Comparison of ENCODE assay signal across 8 cellular contexts in genomic region chr7:38232475-38233366, GRCh38. TPM values are rescaled to one million over a fixed set of nuclear protein-coding genes. Genes with fewer than 3 reads are reported as not detected.
DNase-seq lines count a peak whose midpoint lies in the region; ATAC-seq lines count a peak whose summit lies in the region.

No MANE protein-coding gene starts in this region.

- ATAC-seq in GM18858 (IDR thresholded peaks at IDR 0.05; ENCODE audit: unreplicated experiment) (peak; percentile 89), HG03060 (IDR thresholded peaks at IDR 0.05; ENCODE audit: low read depth, unreplicated experiment) (peak; percentile 85)
- peak; percentile 88 for ATAC-seq in activated naive CD8-positive, alpha-beta T cell treated with anti-CD3 and anti-CD28 coated beads, Interleukin-2, amount 10 ng/mL, durations not matched to agents 7 days and 5 days (ENCODE audit: low read depth)

- H3K9me3 Mint-ChIP-seq in activated naive CD8-positive, alpha-beta T cell treated with anti-CD3 and anti-CD28 coated beads, Interleukin-2, amount 10 ng/mL, durations not matched to agents 7 days and 5 days = no peaks in the 10 kb centered on the region

- DNase-seq in T-helper 2 cell (peak in 4 of 5 experiments; percentile 18 to 97 (median 69)), NCI-H526 (lab: John Stamatoyannopoulos, UW) (no peak), cerebellum (ENCODE audit: low spot score) (no peak), NCI-H187 treated with DMSO at 0.1 percent for 48 hours (lab: John Stamatoyannopoulos, UW) (no peak)
- DNase-seq in activated naive CD8-positive, alpha-beta T cell treated with anti-CD3 and anti-CD28 coated beads, Interleukin-2, amount 10 ng/mL, durations not matched to agents 7 days and 5 days = peak; percentile 73
- DNase-seq in stimulated activated CD4-positive, alpha-beta T cell treated with anti-CD3 and anti-CD28 coated beads, Interleukin-12 subunit alpha, Interleukin-12 subunit beta, amount 100 ng/mL, for 4 hours = peak; percentile 42

- POLR2A ChIA-PET in activated naive CD8-positive, alpha-beta T cell treated with anti-CD3 and anti-CD28 coated beads, Interleukin-2, amount 10 ng/mL, durations not matched to agents 7 days and 5 days (lab: Charles Lee) = interaction anchor here (0.5 to 1.9 kb wide), 7 partner anchors 9 to 1334 kb away, joined by 3 to 5 read pairs (median 4); partner anchors contain the start of gene STARD3NL

- peaks cover 63% of the 10 kb centered on the region for H3K4me1 Mint-ChIP-seq in activated naive CD8-positive, alpha-beta T cell treated with anti-CD3 and anti-CD28 coated beads, Interleukin-2, amount 10 ng/mL, durations not matched to agents 7 days and 5 days

- H3K27ac Mint-ChIP-seq in activated naive CD8-positive, alpha-beta T cell treated with anti-CD3 and anti-CD28 coated beads, Interleukin-2, amount 10 ng/mL, durations not matched to agents 7 days and 5 days = peak overlapping the region; percentile 92

- H3K4me3 Mint-ChIP-seq in activated naive CD8-positive, alpha-beta T cell treated with anti-CD3 and anti-CD28 coated beads, Interleukin-2, amount 10 ng/mL, durations not matched to agents 7 days and 5 days = peak overlapping the region; percentile 74

- H3K36me3 Mint-ChIP-seq in activated naive CD8-positive, alpha-beta T cell treated with anti-CD3 and anti-CD28 coated beads, Interleukin-2, amount 10 ng/mL, durations not matched to agents 7 days and 5 days = peaks cover 33% of the 10 kb centered on the region

- H3K27me3 Mint-ChIP-seq in activated naive CD8-positive, alpha-beta T cell treated with anti-CD3 and anti-CD28 coated beads, Interleukin-2, amount 10 ng/mL, durations not matched to agents 7 days and 5 days = no peaks in the 10 kb centered on the region

RNA-seq across cellular contexts. Expression of gene STARD3NL, which starts 54.7 kb away (rescaled TPM):
- total RNA-seq in activated naive CD8-positive, alpha-beta T cell treated with anti-CD3 and anti-CD28 coated beads, Interleukin-2, amount 10 ng/mL, durations not matched to agents 7 days and 5 days = 10 to 100 TPM; 22.0 TPM
- 66.2 TPM for total RNA-seq in cerebellum

Comparison
In these comparisons a context has a peak if more than half of its experiments do, and no peak if none do; other contexts are left out.
1. DNase-seq: peak in T-helper 2 cell (4 of 5), activated naive CD8-positive, alpha-beta T cell treated with anti-CD3 and anti-CD28 coated beads, Interleukin-2, amount 10 ng/mL, durations not matched to agents 7 days and 5 days (single experiment) and stimulated activated CD4-positive, alpha-beta T cell treated with anti-CD3 and anti-CD28 coated beads, Interleukin-12 subunit alpha, Interleukin-12 subunit beta, amount 100 ng/mL, for 4 hours (single experiment); none in NCI-H526 (0 of 2), cerebellum (single experiment) and NCI-H187 treated with DMSO at 0.1 percent for 48 hours (single experiment).
2. Peak in every context shown above with its lines, with median percentiles within 50 percentile points of each other: ATAC-seq.